Comparison of ENCODE assay signal across 29 cellular contexts in the genomic region with DNA sequence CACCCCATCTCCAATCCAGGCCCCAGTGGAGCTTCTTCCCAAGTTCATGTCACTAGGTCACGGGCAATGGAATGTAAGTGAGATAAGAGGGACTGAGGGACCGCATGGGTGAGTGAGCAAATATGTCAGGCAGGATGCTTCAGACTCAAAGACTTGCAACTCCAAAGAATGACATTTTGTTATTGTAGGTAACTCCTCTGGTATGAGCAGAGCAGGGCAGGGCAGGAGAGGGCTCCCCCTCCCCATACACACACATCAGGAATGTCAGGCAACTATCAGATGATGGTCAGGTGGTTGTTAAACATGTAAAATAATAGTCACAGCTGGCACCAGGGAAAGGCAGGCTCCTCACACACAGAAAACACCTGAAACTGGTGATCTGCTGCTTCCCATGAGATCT. TPM values are rescaled to one million over a fixed set of nuclear protein-coding genes. Genes with fewer than 3 reads are reported as not detected.
DNase-seq lines count a peak whose midpoint lies in the region; ATAC-seq and TF ChIP-seq lines count a peak whose summit lies in the region.
"Had no signal": no experiment of that assay in that cellular context is flagged by ENCODE, and none has a peak within 500 bp of the region (broad histone marks: within the 10 kb centered on the region; RNA-seq: fewer than 3 reads in every experiment).

No MANE protein-coding gene starts in this region.

- H3K27me3 Mint-ChIP-seq in chondrocyte (ENCODE audit: low read depth) (no peaks in the 10 kb centered on the region), type B pancreatic cell (peaks cover 15% of the 10 kb centered on the region)

- H3K27ac Mint-ChIP-seq in chondrocyte (ENCODE audit: unreplicated experiment) (peak overlapping the region; percentile 88), type B pancreatic cell (peak overlapping the region; percentile 98)
- H3K27ac Mint-ChIP-seq: activated naive CD4-positive, alpha-beta T cell treated with anti-CD3 and anti-CD28 coated beads, Interleukin-2, amount 50 U/mL, for 24 hours; activated T-cell treated with anti-CD3 and anti-CD28 coated beads, Interleukin-2, amount 50 U/mL, for 72 hours; B cell; stimulated activated effector memory CD8-positive, alpha-beta T cell treated with anti-CD3 and anti-CD28 coated beads, Interleukin-12 subunit alpha, Interleukin-12 subunit beta, amount 100 ng/mL, for 72 hours had no signal

- DNase-seq in DMS79 treated with DMSO at 0.1 percent for 48 hours (lab: John Stamatoyannopoulos, UW) (peak; percentile 33), DMS79 (lab: John Stamatoyannopoulos, UW) (no peak), M059J (ENCODE audit: low read depth) (peak; percentile 40), chondrocyte (ENCODE audit: low spot score) (no peak), type B pancreatic cell (ENCODE audit: extremely low spot score, unreplicated experiment) (no peak), cortex of kidney (lab: John Stamatoyannopoulos, UW) (no peak)
- no peak for DNase-seq in activated CD4-positive, CD25-positive, alpha-beta regulatory T cell (lab: John Stamatoyannopoulos, UW)
- DNase-seq: 8988T; activated T-cell treated with anti-CD3 and anti-CD28 coated beads, Interleukin-2, amount 50 U/mL, for 72 hours; effector memory CD4-positive, alpha-beta T cell; NCI-H2029 treated with DMSO at 0.1 percent for 48 hours; NCI-H446; Peyer's patch; small intestine; stimulated activated CD4-positive, alpha-beta T cell treated with anti-CD3 and anti-CD28 coated beads, Interleukin-2, amount 100 ng/mL, for 24 hours had no signal

- peaks cover 2% of the 10 kb centered on the region for H3K36me3 Mint-ChIP-seq in chondrocyte (ENCODE audit: low read depth)
- no peaks in the 10 kb centered on the region for H3K36me3 Mint-ChIP-seq in type B pancreatic cell

- TF ChIP-seq CTCF in chondrocyte (IDR thresholded peaks at IDR 0.05) (no peak), type B pancreatic cell (conservative IDR thresholded peaks at IDR 0.05) (no peak)

- H3K4me1 Mint-ChIP-seq in chondrocyte (ENCODE audit: low read depth) (peaks cover 21% of the 10 kb centered on the region), type B pancreatic cell (ENCODE audit: unreplicated experiment) (peaks cover 8% of the 10 kb centered on the region)
- H3K4me1 Mint-ChIP-seq: activated naive CD4-positive, alpha-beta T cell treated with anti-CD3 and anti-CD28 coated beads, Interleukin-2, amount 50 U/mL, for 24 hours; stimulated activated effector memory CD8-positive, alpha-beta T cell treated with anti-CD3 and anti-CD28 coated beads, Interleukin-12 subunit alpha, Interleukin-12 subunit beta, amount 100 ng/mL, for 72 hours had no signal

- H3K4me3 Mint-ChIP-seq in chondrocyte (ENCODE audit: unreplicated experiment): no peak overlapping the region
- peak overlapping the region; percentile 78 for H3K4me3 Mint-ChIP-seq in type B pancreatic cell
- H3K4me3 Mint-ChIP-seq: activated naive CD4-positive, alpha-beta T cell treated with anti-CD3 and anti-CD28 coated beads, Interleukin-2, amount 50 U/mL, for 24 hours; activated T-cell treated with anti-CD3 and anti-CD28 coated beads, Interleukin-2, amount 50 U/mL, for 72 hours; B cell; stimulated activated effector memory CD8-positive, alpha-beta T cell treated with anti-CD3 and anti-CD28 coated beads, Interleukin-12 subunit alpha, Interleukin-12 subunit beta, amount 100 ng/mL, for 72 hours had no signal

- no peak for ATAC-seq in HG03521 (IDR thresholded peaks at IDR 0.05; ENCODE audit: unreplicated experiment)
- ATAC-seq: activated T-cell treated with anti-CD3 and anti-CD28 coated beads, Interleukin-2, amount 50 U/mL, for 72 hours; stimulated activated effector memory CD8-positive, alpha-beta T cell treated with anti-CD3 and anti-CD28 coated beads, Interleukin-12 subunit alpha, Interleukin-12 subunit beta, amount 100 ng/mL, for 72 hours had no signal

- H3K9me3 Mint-ChIP-seq in chondrocyte (ENCODE audit: low read depth): peaks cover 10% of the 10 kb centered on the region
- H3K9me3 Mint-ChIP-seq in type B pancreatic cell: peaks cover 10% of the 10 kb centered on the region

RNA-seq across cellular contexts. Expression of gene ERVV-2, which starts 10.6 kb away (rescaled TPM):
- not detected in 2 replicates for total RNA-seq in M059J (2014; rRNA removed; shearing (Covaris generic))
- total RNA-seq in chondrocyte: not detected in 3 replicates
- 0.53 and 2.2 TPM in 2 replicates for total RNA-seq in type B pancreatic cell (ENCODE audit: low replicate concordance)
- total RNA-seq: activated T-cell treated with anti-CD3 and anti-CD28 coated beads, Interleukin-2, amount 50 U/mL, for 72 hours; ascending aorta; B cell; esophagus muscularis mucosa; frontal cortex; G401; HT-29; lung microvascular endothelial cell; myocyte; Peyer's patch; T-helper 1 cell treated with Interleukin-12 subunit alpha and Interleukin-12 subunit beta and Interleukin-4 antibody, amounts not matched to agents 30 ng/mL and 1 ng/mL, for 36 hours; temporal lobe had no signal

RNA-seq across cellular contexts. Expression of gene ERVV-1, which starts 41.4 kb away (rescaled TPM):
- total RNA-seq in M059J (2014; rRNA removed; shearing (Covaris generic)): not detected in 2 replicates
- total RNA-seq in chondrocyte: not detected in 3 replicates
- total RNA-seq in type B pancreatic cell (ENCODE audit: low replicate concordance): 0.17 and 0.50 TPM in 2 replicates
- total RNA-seq: activated T-cell treated with anti-CD3 and anti-CD28 coated beads, Interleukin-2, amount 50 U/mL, for 72 hours; ascending aorta; esophagus muscularis mucosa; frontal cortex; G401; HT-29; lung microvascular endothelial cell; myocyte; Peyer's patch; SK-MEL-5; T-helper 1 cell treated with Interleukin-12 subunit alpha and Interleukin-12 subunit beta and Interleukin-4 antibody, amounts not matched to agents 30 ng/mL and 1 ng/mL, for 36 hours; temporal lobe had no signal

RNA-seq across cellular contexts. Expression of gene ZNF160, which starts 48.1 kb away (rescaled TPM):
- 21.4 and 22.4 TPM in 2 replicates for total RNA-seq in M059J (2014; rRNA removed; shearing (Covaris generic))
- total RNA-seq in chondrocyte (21.4 to 23.6 TPM (median 22.4 TPM) in 3 replicates), type B pancreatic cell (ENCODE audit: low replicate concordance) (30.7 and 35.9 TPM in 2 replicates)

Comparison
In these comparisons a context has a peak if more than half of its experiments do, and no peak if none do; other contexts are left out.
1. DNase-seq: peak in DMS79 treated with DMSO at 0.1 percent for 48 hours (single experiment) and M059J (single experiment); none in DMS79 (single experiment), chondrocyte (single experiment), type B pancreatic cell (single experiment), activated CD4-positive, CD25-positive, alpha-beta regulatory T cell (0 of 4) and cortex of kidney (single experiment).